24 cellular contexts compared by ENCODE assay signal in the genomic region with DNA sequence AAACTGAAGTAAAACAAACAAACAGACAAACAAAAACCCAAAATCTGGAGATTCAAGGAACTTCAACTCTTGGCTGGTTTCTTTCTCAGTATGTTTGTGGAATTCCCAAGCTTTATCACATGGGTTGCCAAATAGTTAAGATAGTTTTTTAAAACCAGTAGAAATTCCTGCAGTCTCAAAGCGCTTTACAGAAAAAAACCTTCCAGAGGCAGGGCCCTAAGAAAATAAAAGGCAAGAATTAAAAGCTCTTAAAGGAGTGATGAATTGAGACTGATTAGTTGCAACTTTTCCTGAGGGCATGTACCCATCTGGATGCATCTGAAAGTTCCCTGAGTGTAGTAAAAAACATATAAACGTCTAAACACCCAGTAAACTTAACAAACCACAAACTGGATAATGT. TPM values are rescaled to one million over a fixed set of nuclear protein-coding genes. Genes with fewer than 3 reads are reported as not detected.
DNase-seq lines count a peak whose midpoint lies in the region; ATAC-seq and TF ChIP-seq lines count a peak whose summit lies in the region.
"Had no signal": no experiment of that assay in that cellular context is flagged by ENCODE, and none has a peak within 500 bp of the region (broad histone marks: within the 10 kb centered on the region; RNA-seq: fewer than 3 reads in every experiment).

No MANE protein-coding gene starts in this region.

- no peak for TF ChIP-seq CTCF in RWPE2 (IDR thresholded peaks at IDR 0.05; ENCODE audit: poor library complexity, severe bottlenecking)

- peak overlapping the region; percentile 64 for H3K27ac ChIP-seq in RWPE2 (ENCODE audit: poor library complexity, severe bottlenecking)
- H3K27ac ChIP-seq: BLaER1 treated with 17β-estradiol and CSF1 and Interleukin-3, amounts not matched to agents 10 nM and 100 nM; gastrocnemius medialis; left ventricle myocardium inferior; WERI-Rb-1 had no signal

- ATAC-seq in RWPE2 (ENCODE audit: low read depth), result no peak
- ATAC-seq: activated CD8-positive, alpha-beta memory T cell treated with anti-CD3 and anti-CD28 coated beads, Interleukin-2, amount 10 ng/mL, durations not matched to agents 7 days and 5 days; gastrocnemius medialis had no signal

- DNase-seq in EH (ENCODE audit: low read depth) (peak; percentile 49), RWPE2 (ENCODE audit: low spot score) (no peak), epidermal melanocyte (ENCODE audit: insufficient read length, low spot score) (peak; percentile 18), myocyte (ENCODE audit: low read depth) (peak; percentile 49), ureter (ENCODE audit: low spot score) (no peak), DMS79 treated with DMSO at 0.1 percent for 48 hours (lab: John Stamatoyannopoulos, UW) (no peak), NCI-H748 (lab: John Stamatoyannopoulos, UW; ENCODE audit: unreplicated experiment) (no peak), medulla oblongata (ENCODE audit: extremely low spot score) (no peak)
- DNase-seq: activated CD4-positive, alpha-beta T cell treated with anti-CD3 and anti-CD28 coated beads, Interleukin-2, amount 10 ng/mL, durations not matched to agents 24 days and 14 days; activated CD8-positive, alpha-beta memory T cell treated with anti-CD3 and anti-CD28 coated beads, Interleukin-2, amount 10 ng/mL, durations not matched to agents 7 days and 5 days; activated naive CD4-positive, alpha-beta T cell treated with anti-CD3 and anti-CD28 coated beads for 36 hours; Caco-2; caudate nucleus; DND-41; gastrocnemius medialis; hypothalamus; left ventricle myocardium inferior; NCI-H1092 treated with DMSO at 0.1 percent for 48 hours; NCI-H1930; T-helper 9 cell; WERI-Rb-1 had no signal

- no peaks in the 10 kb centered on the region for H3K36me3 ChIP-seq in RWPE2 (ENCODE audit: low read depth)
- H3K36me3 ChIP-seq: BLaER1 treated with 17β-estradiol and CSF1 and Interleukin-3, amounts not matched to agents 10 nM and 100 nM; gastrocnemius medialis; HAP-1; left ventricle myocardium inferior; WERI-Rb-1 had no signal

- no peak overlapping the region for H3K4me3 ChIP-seq in RWPE2 (ENCODE audit: severe bottlenecking)
- H3K4me3 ChIP-seq: BLaER1 treated with 17β-estradiol and CSF1 and Interleukin-3, amounts not matched to agents 10 nM and 100 nM; gastrocnemius medialis; HAP-1; left ventricle myocardium inferior had no signal

- H3K4me1 ChIP-seq in RWPE2 (ENCODE audit: insufficient read depth, poor library complexity, severe bottlenecking), result peaks cover 37% of the 10 kb centered on the region
- H3K4me1 ChIP-seq: Caco-2, gastrocnemius medialis, HAP-1, left ventricle myocardium inferior had no signal

- no peaks in the 10 kb centered on the region for H3K27me3 ChIP-seq in RWPE2 (ENCODE audit: insufficient read depth, poor library complexity, severe bottlenecking)
- H3K27me3 ChIP-seq: BLaER1 treated with 17β-estradiol and CSF1 and Interleukin-3, amounts not matched to agents 10 nM and 100 nM; gastrocnemius medialis had no signal

- H3K9me3 ChIP-seq in RWPE2 (ENCODE audit: severe bottlenecking), result no peaks in the 10 kb centered on the region
- H3K9me3 ChIP-seq: BLaER1 treated with 17β-estradiol and CSF1 and Interleukin-3, amounts not matched to agents 10 nM and 100 nM; Caco-2; gastrocnemius medialis; HAP-1; left ventricle myocardium inferior had no signal

RNA-seq across cellular contexts. Expression of a gene that starts 25.9 kb away (rescaled TPM):
- 19.2 and 26.4 TPM in 2 replicates for total RNA-seq in myocyte
- polyA plus RNA-seq in myocyte (2012), result 10.0 TPM
- 1.1 TPM for total RNA-seq in ureter
- total RNA-seq: activated CD4-positive, alpha-beta T cell treated with anti-CD3 and anti-CD28 coated beads, Interleukin-2, amount 10 ng/mL, durations not matched to agents 24 days and 14 days; activated CD8-positive, alpha-beta memory T cell treated with anti-CD3 and anti-CD28 coated beads, Interleukin-2, amount 10 ng/mL, durations not matched to agents 7 days and 5 days; activated naive CD4-positive, alpha-beta T cell treated with anti-CD3 and anti-CD28 coated beads for 36 hours; Caco-2; mucosa of gallbladder had no signal

Comparison
In these comparisons a context has a peak if more than half of its experiments do, and no peak if none do; other contexts are left out.
1. DNase-seq: peak in EH (single experiment), epidermal melanocyte (single experiment) and myocyte (single experiment); none in RWPE2 (single experiment), ureter (single experiment), DMS79 treated with DMSO at 0.1 percent for 48 hours (single experiment), NCI-H748 (single experiment) and medulla oblongata (single experiment).